Comparison of ENCODE assay signal across 31 cellular contexts in the genomic region with DNA sequence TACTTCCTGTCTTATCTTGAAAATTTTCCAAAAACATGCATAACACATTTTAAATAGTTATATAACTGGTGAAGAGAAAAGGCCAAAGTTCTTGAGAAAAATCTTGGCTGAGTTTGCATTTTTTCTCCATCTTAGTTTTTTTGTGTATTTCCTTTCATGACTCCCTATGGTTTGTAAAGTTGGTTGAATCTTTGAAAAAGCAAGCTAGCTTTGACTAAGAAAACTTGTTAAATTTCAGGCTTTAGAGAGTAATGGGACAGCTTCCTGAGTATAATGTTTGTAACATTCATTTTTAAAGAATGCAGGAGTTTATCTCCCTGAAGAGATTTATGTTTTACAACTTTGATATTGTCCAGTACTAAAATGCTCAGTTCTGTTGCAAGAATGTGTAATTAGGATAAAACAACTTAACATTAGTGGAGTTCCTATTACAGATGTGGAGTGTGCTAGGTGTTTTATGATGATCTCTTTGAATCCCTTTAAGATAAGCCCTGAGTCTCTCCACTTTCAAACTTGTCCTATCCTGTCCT. TPM values are rescaled to one million over a fixed set of nuclear protein-coding genes. Genes with fewer than 3 reads are reported as not detected.
DNase-seq lines count a peak whose midpoint lies in the region; ATAC-seq, FAIRE-seq and TF ChIP-seq lines count a peak whose summit lies in the region.
"Had no signal": no experiment of that assay in that cellular context is flagged by ENCODE, and none has a peak within 500 bp of the region (broad histone marks: within the 10 kb centered on the region; RNA-seq: fewer than 3 reads in every experiment).

No MANE protein-coding gene starts in this region.

- no peaks in the 10 kb centered on the region for H4K20me1 ChIP-seq in mammary epithelial cell (ENCODE audit: insufficient read depth, low read length)
- H4K20me1 ChIP-seq in keratinocyte (ENCODE audit: control insufficient read depth, extremely low read depth, insufficient read depth, low read length): no peaks in the 10 kb centered on the region

- H3K79me2 ChIP-seq in mammary epithelial cell (ENCODE audit: insufficient read depth, low read length) (no peaks in the 10 kb centered on the region), keratinocyte (ENCODE audit: control insufficient read depth, insufficient read depth, low read length) (no peaks in the 10 kb centered on the region)

- H2AFZ ChIP-seq in mammary epithelial cell (ENCODE audit: low read depth, low read length) (peak overlapping the region; percentile 6), keratinocyte (ENCODE audit: control insufficient read depth, low read length) (peak overlapping the region; percentile 63)

- ATAC-seq in HG03097 (IDR thresholded peaks at IDR 0.05; ENCODE audit: low FRiP score, unreplicated experiment) (no peak), GM21381 (IDR thresholded peaks at IDR 0.05; ENCODE audit: unreplicated experiment) (no peak), GM21423 (IDR thresholded peaks at IDR 0.05; ENCODE audit: unreplicated experiment) (no peak)
- ATAC-seq: psoas muscle; stimulated activated naive B cell treated with anti-CD40 and anti-IgM and Interleukin-4, amounts not matched to agents 10 μg/mL and 1 μg/mL and 100 μg/mL, for 72 hours had no signal

- H3K27me3 ChIP-seq in mammary epithelial cell (ENCODE audit: insufficient read depth, low read length) (no peaks in the 10 kb centered on the region), keratinocyte (ENCODE audit: control insufficient read depth, extremely low read depth, insufficient read depth, low read length) (no peaks in the 10 kb centered on the region)
- H3K27me3 ChIP-seq: adrenal gland, BE2C, sigmoid colon, suprapubic skin had no signal

- no peak overlapping the region for H3K27ac Mint-ChIP-seq in MCF 10A (ENCODE audit: low read depth, unreplicated experiment)
- H3K27ac Mint-ChIP-seq: activated T-cell treated with anti-CD3 and anti-CD28 coated beads, Interleukin-2, amount 50 U/mL, for 24 hours; brain; stimulated activated naive B cell treated with anti-CD40 and anti-IgM and Interleukin-4, amounts not matched to agents 10 μg/mL and 1 μg/mL and 100 μg/mL, for 72 hours; T-helper 2 cell treated with Interferon-gamma antibody and Interleukin-4, amounts not matched to agents 5 μg/mL and 100 μg/mL, for 36 hours had no signal

- no peaks in the 10 kb centered on the region for H3K36me3 Mint-ChIP-seq in MCF 10A (ENCODE audit: insufficient read depth, unreplicated experiment)
- H3K36me3 Mint-ChIP-seq: brain; stimulated activated naive B cell treated with anti-CD40 and anti-IgM and Interleukin-4, amounts not matched to agents 10 μg/mL and 1 μg/mL and 100 μg/mL, for 72 hours had no signal

- CTCF ChIA-PET in mammary epithelial cell (lab: Charles Lee; ENCODE audit: low non-redundant PET): no interaction called here
- CTCF ChIA-PET in MCF 10A (lab: Yijun Ruan, JAX): interaction anchor here (1.0 to 2.5 kb wide), 2 partner anchors 11 to 201 kb away, joined by 3 to 18 read pairs; no protein-coding TSS in a partner anchor

- H3K4me3 Mint-ChIP-seq in MCF 10A (ENCODE audit: unreplicated experiment): no peak overlapping the region
- H3K4me3 Mint-ChIP-seq: activated T-cell treated with anti-CD3 and anti-CD28 coated beads, Interleukin-2, amount 50 U/mL, for 24 hours; brain; stimulated activated naive B cell treated with anti-CD40 and anti-IgM and Interleukin-4, amounts not matched to agents 10 μg/mL and 1 μg/mL and 100 μg/mL, for 72 hours; T-helper 2 cell treated with Interferon-gamma antibody and Interleukin-4, amounts not matched to agents 5 μg/mL and 100 μg/mL, for 36 hours had no signal

- dilution Hi-C loops in mammary epithelial cell (cut with HindIII; ENCODE audit: low sequenced_read_pairs) (loop anchor here (5.0 kb wide), 1 partner anchor 96 kb away; the partner anchor contains the start of gene SEPTIN7), keratinocyte (cut with MboI; ENCODE audit: extremely low pct_ligation_motif_present, low sequenced_read_pairs) (loop anchor here (25.0 kb wide), 1 partner anchor 106 kb away; the partner anchor contains the start of gene SEPTIN7)

- peak; percentile 67 for FAIRE-seq in keratinocyte (lab: Jason Lieb, UNC)
- FAIRE-seq: GM19239 had no signal

- DNase-seq in mammary epithelial cell: no peak
- DNase-seq in MCF 10A (ENCODE audit: unreplicated experiment): no peak
- DNase-seq in amniotic epithelial cell (ENCODE audit: low read depth): peak; percentile 92
- DNase-seq in keratinocyte (ENCODE audit: low read depth, low spot score): no peak
- no peak for DNase-seq in HuH-7.5 (ENCODE audit: low spot score)
- DNase-seq: 8988T; activated CD4-positive, alpha-beta T cell treated with anti-CD3 and anti-CD28 coated beads for 4 hours; activated T-cell treated with anti-CD3 and anti-CD28 coated beads, Interleukin-2, amount 50 U/mL, for 24 hours; adrenal gland; BE2C; cerebellar nuclear complex; foreskin melanocyte; H7; left cardiac atrium; mesendoderm; NCI-H146; NCI-H2107; NCI-H446 treated with DMSO at 0.1 percent for 48 hours; NCI-H82; psoas muscle; sigmoid colon; stimulated activated CD4-positive, alpha-beta T cell treated with anti-CD3 and anti-CD28 coated beads, Interleukin-15, amount 100 ng/mL, for 24 hours; stimulated activated naive B cell treated with anti-CD40 and anti-IgM and Interleukin-4, amounts not matched to agents 10 μg/mL and 1 μg/mL and 100 μg/mL, for 72 hours had no signal

- TF ChIP-seq CTCF in mammary epithelial cell (conservative IDR thresholded peaks at IDR 0.05 in 1 of 2, IDR thresholded peaks at IDR 0.05 in 1 of 2; ENCODE audit: extremely low read depth in 1 of 2, insufficient read depth in 1 of 2, low read depth in 1 of 2, low read length in 2 of 2) (no peak), MCF 10A (IDR thresholded peaks at IDR 0.05; ENCODE audit: unreplicated experiment) (no peak), keratinocyte (optimal IDR thresholded peaks at IDR 0.05 in 1 of 3, IDR thresholded peaks at IDR 0.05 in 1 of 3, conservative IDR thresholded peaks at IDR 0.05 in 1 of 3; ENCODE audit: extremely low read depth in 1 of 3, insufficient read depth in 2 of 3, low read length in 3 of 3) (no peak)

- no peaks in the 10 kb centered on the region for H3K27me3 Mint-ChIP-seq in MCF 10A (ENCODE audit: insufficient read depth, unreplicated experiment)
- H3K27me3 Mint-ChIP-seq: activated T-cell treated with anti-CD3 and anti-CD28 coated beads, Interleukin-2, amount 50 U/mL, for 24 hours; stimulated activated naive B cell treated with anti-CD40 and anti-IgM and Interleukin-4, amounts not matched to agents 10 μg/mL and 1 μg/mL and 100 μg/mL, for 72 hours had no signal

- POLR2A ChIA-PET in MCF 10A (lab: Yijun Ruan, JAX): interaction anchor here (1.1 to 1.4 kb wide), 3 partner anchors 9 to 95 kb away, joined by 3 to 5 read pairs (median 3); partner anchors contain the start of genes HERPUD2 and SEPTIN7

- H3K4me1 ChIP-seq in mammary epithelial cell (ENCODE audit: insufficient read depth, low read length): no peaks in the 10 kb centered on the region
- H3K4me1 ChIP-seq in keratinocyte (ENCODE audit: control insufficient read depth, extremely low read depth, insufficient read depth, low read length): peaks cover 32% of the 10 kb centered on the region
- H3K4me1 ChIP-seq: BE2C had no signal

- in situ Hi-C loops in mammary epithelial cell (cut with MboI; ENCODE audit: low sequenced_read_pairs in 2 of 2): loop anchor here in 1 of 2 donors (5.0 kb wide), 1 partner anchor 201 kb away; no protein-coding TSS in a partner anchor

- peaks cover 5% of the 10 kb centered on the region for H3K4me1 Mint-ChIP-seq in MCF 10A (ENCODE audit: insufficient read depth, unreplicated experiment)

- H3K27ac ChIP-seq in mammary epithelial cell (ENCODE audit: insufficient read depth, low read depth, low read length) (no peak overlapping the region), keratinocyte (ENCODE audit: control insufficient read depth, insufficient read depth, low read length) (no peak overlapping the region)
- H3K27ac ChIP-seq: KMS-11, psoas muscle, sigmoid colon, suprapubic skin had no signal

- intact Hi-C loops in mammary epithelial cell (cut with micrococcal nuclease): loop anchor here (5.0 to 10.0 kb wide), 2 partner anchors 271 to 589 kb away; no protein-coding TSS in a partner anchor
- intact Hi-C loops in MCF 10A (cut with micrococcal nuclease): loop anchor here (5.0 to 10.0 kb wide), 2 partner anchors 271 to 589 kb away; no protein-coding TSS in a partner anchor

- H3K4me2 ChIP-seq in mammary epithelial cell (ENCODE audit: insufficient read depth, low read depth, low read length) (no peak overlapping the region), keratinocyte (ENCODE audit: control insufficient read depth, extremely low read depth, insufficient read depth, low read depth, low read length) (peak overlapping the region; percentile 33)
- H3K4me2 ChIP-seq: KMS-11 had no signal

- H3K4me3 ChIP-seq in mammary epithelial cell (replicated peaks in 1 of 3; ENCODE audit: insufficient read depth in 1 of 3, low read depth in 2 of 3, low read length in 3 of 3): no peak overlapping the region
- no peak overlapping the region for H3K4me3 ChIP-seq in keratinocyte (ENCODE audit: control insufficient read depth in 2 of 3, extremely low read depth in 1 of 3, insufficient read depth in 2 of 3, low read depth in 1 of 3, low read length in 3 of 3)
- H3K4me3 ChIP-seq: adrenal gland, psoas muscle, sigmoid colon, suprapubic skin had no signal

- H3K36me3 ChIP-seq in mammary epithelial cell (ENCODE audit: insufficient read depth, low read length) (no peaks in the 10 kb centered on the region), keratinocyte (ENCODE audit: control insufficient read depth in 2 of 2, extremely low read depth in 1 of 2, insufficient read depth in 2 of 2, low read length in 2 of 2) (no peaks in the 10 kb centered on the region)
- H3K36me3 ChIP-seq: adrenal gland, BE2C, sigmoid colon, suprapubic skin had no signal

- BruUV-seq in mammary epithelial cell (replicated peaks; lab: Mats Ljungman, UMichigan) (no TSS peak), MCF 10A (replicated peaks; lab: Mats Ljungman, UMichigan) (no TSS peak)

- no peaks in the 10 kb centered on the region for H3K9me3 Mint-ChIP-seq in MCF 10A (ENCODE audit: unreplicated experiment)
- H3K9me3 Mint-ChIP-seq: activated T-cell treated with anti-CD3 and anti-CD28 coated beads, Interleukin-2, amount 50 U/mL, for 24 hours; brain; stimulated activated naive B cell treated with anti-CD40 and anti-IgM and Interleukin-4, amounts not matched to agents 10 μg/mL and 1 μg/mL and 100 μg/mL, for 72 hours; T-helper 2 cell treated with Interferon-gamma antibody and Interleukin-4, amounts not matched to agents 5 μg/mL and 100 μg/mL, for 36 hours had no signal

- H3K9me3 ChIP-seq in mammary epithelial cell (replicated peaks; ENCODE audit: insufficient read depth, low read length): no peaks in the 10 kb centered on the region
- no peaks in the 10 kb centered on the region for H3K9me3 ChIP-seq in keratinocyte (ENCODE audit: control insufficient read depth, low read depth, low read length)
- H3K9me3 ChIP-seq: adrenal gland, BE2C, psoas muscle, sigmoid colon, suprapubic skin had no signal

- H3K9ac ChIP-seq in mammary epithelial cell (ENCODE audit: insufficient read depth, low read length): no peak overlapping the region
- H3K9ac ChIP-seq in keratinocyte (ENCODE audit: control insufficient read depth, extremely low read depth, insufficient read depth, low read length): no peak overlapping the region
- H3K9ac ChIP-seq: KMS-11 had no signal

- no peaks in the 10 kb centered on the region for H3K9me1 ChIP-seq in keratinocyte (ENCODE audit: control insufficient read depth, extremely low read depth, insufficient read depth, low read length)

RNA-seq across cellular contexts. Expression of gene HERPUD2, which starts 11.1 kb away (rescaled TPM):
- total RNA-seq in mammary epithelial cell (10 to 100 TPM; 28.7 to 42.2 TPM), MCF 10A (2022) (28.1 and 29.0 TPM in 2 replicates)
- polyA plus RNA-seq in mammary epithelial cell (39.4 TPM), keratinocyte (43.6 to 52.6 TPM (median 48.0 TPM) in 3 replicates)
- polyA minus RNA-seq in mammary epithelial cell (98.9 TPM), keratinocyte (58.6 to 81.2 TPM (median 78.1 TPM) in 3 replicates)
- polyA plus RNA-seq in keratinocyte (2011; ENCODE audit: low read depth): 17.6 TPM
- 30.7 and 57.3 TPM in 2 replicates for polyA plus RNA-seq in keratinocyte (2011; cell fraction: cytosol; rRNA removed)
- polyA plus RNA-seq in keratinocyte (2011; cell fraction: nucleus; rRNA removed): 48.3 and 53.8 TPM in 2 replicates
- polyA plus RNA-seq in keratinocyte (2012; ENCODE audit: low replicate concordance): 20.2 and 23.1 TPM in 2 replicates
- polyA minus RNA-seq in keratinocyte (2011; cell fraction: cytosol; rRNA and poly(A)+ RNA removed): 31.5 TPM
- 43.7 and 58.1 TPM in 2 replicates for polyA minus RNA-seq in keratinocyte (2011; cell fraction: nucleus; rRNA and poly(A)+ RNA removed)
